ENCODE assay signal across 1 cellular context in genomic region chr3:197298341-197298857, GRCh38.
A peak's percentile ranks its signal among the peaks of the same experiment; 100 is the strongest.
TF ChIP-seq lines count a peak whose summit lies in the region.

Gene DLG1 (minus strand): TSS chr3:197298612. CDS start chr3:197297204, 1,408 bp downstream.

TF ChIP-seq in HEK293, 187 proteins besides CTCF, POLR2A, EP300 and RAD21 (continued from another document):
- TF ChIP-seq ZNF792 (tag by site-specific recombination; IDR thresholded peaks at IDR 0.05) (no peak), PRDM4 (tag by site-specific recombination; IDR thresholded peaks at IDR 0.05) (no peak), SCRT2 (tag by site-specific recombination; IDR thresholded peaks at IDR 0.05) (peak; percentile 97), ZXDB (tag by site-specific recombination; IDR thresholded peaks at IDR 0.05) (peak; percentile 65; the same call in 1 of the 2 replicates), ZNF146 (tag by site-specific recombination; IDR thresholded peaks at IDR 0.05) (peak; percentile 90), ZNF280D (tag by site-specific recombination; IDR thresholded peaks at IDR 0.05) (no peak), ZBTB20 (tag by site-specific recombination; IDR thresholded peaks at IDR 0.05) (peak; percentile 91), ZNF600 (tag by site-specific recombination; IDR thresholded peaks at IDR 0.05) (peak; percentile 77), TSHZ1 (tag by site-specific recombination; IDR thresholded peaks at IDR 0.05; ENCODE audit: borderline replicate concordance) (no peak), ZNF362 (tag by site-specific recombination; IDR thresholded peaks at IDR 0.05) (no peak), ZFHX2 (tag by site-specific recombination; conservative IDR thresholded peaks at IDR 0.05) (0 out of 2 replicates have a peak, but pooled peaks have one; percentile 4), ZNF274 (IDR thresholded peaks at IDR 0.05; ENCODE audit: low read length) (no peak), ZNF274 (tag by site-specific recombination; IDR thresholded peaks at IDR 0.05; ENCODE audit: borderline replicate concordance) (no peak), SP2 (tag by site-specific recombination; IDR thresholded peaks at IDR 0.05) (peak; percentile 62), KLF16 (tag by site-specific recombination; IDR thresholded peaks at IDR 0.05) (no peak), ZEB2 (tag by site-specific recombination; IDR thresholded peaks at IDR 0.05) (peak; percentile 86)
